20 cellular contexts compared by ENCODE assay signal in the genomic region with DNA sequence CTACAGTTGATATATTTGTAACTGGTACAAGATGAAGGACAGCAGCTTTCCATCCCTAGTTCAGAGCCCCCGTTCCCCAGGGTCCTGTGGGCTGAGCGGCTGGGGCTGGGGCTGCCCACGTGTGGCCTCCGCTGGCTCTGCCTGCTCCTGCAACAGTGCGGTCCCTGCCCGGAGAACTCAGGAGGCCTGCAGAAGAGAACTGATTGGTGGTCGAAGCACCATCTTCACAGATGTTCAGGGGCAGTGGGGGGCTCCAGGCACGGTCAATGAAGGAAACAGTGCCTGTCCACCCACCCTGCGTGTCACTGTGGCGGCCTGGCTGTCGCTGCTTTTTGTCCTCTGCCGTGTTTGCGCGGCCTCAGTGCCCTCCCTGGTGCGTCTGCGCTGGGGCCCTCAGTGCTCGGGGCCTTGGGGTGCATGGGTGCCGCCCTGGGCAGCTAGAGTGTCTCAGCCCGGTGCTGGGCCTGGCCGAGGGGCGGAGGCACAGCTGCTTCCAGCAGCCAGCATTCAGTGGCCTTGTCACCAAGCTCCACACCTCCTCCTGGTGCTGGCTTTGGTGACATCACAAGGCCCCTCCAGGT.
"Had no signal": no experiment of that assay in that cellular context is flagged by ENCODE, and none has a peak within 500 bp of the region (broad histone marks: within the 10 kb centered on the region; RNA-seq: fewer than 3 reads in every experiment).

No MANE protein-coding gene starts in this region.

- H3K27me3 Mint-ChIP-seq: activated CD8-positive, alpha-beta memory T cell treated with anti-CD3 and anti-CD28 coated beads, Interleukin-2, amount 10 ng/mL, durations not matched to agents 7 days and 5 days; activated naive CD4-positive, alpha-beta T cell treated with anti-CD3 and anti-CD28 coated beads, Interleukin-2, amount 10 ng/mL, durations not matched to agents 7 days and 5 days; T-cell had no signal

- DNase-seq: activated CD4-positive, alpha-beta T cell treated with anti-CD3 and anti-CD28 coated beads for 1 hour; activated CD4-positive, alpha-beta T cell treated with anti-CD3 and anti-CD28 coated beads, Interleukin-2, amount 50 U/mL, for 48 hours; activated CD8-positive, alpha-beta memory T cell treated with anti-CD3 and anti-CD28 coated beads, Interleukin-2, amount 10 ng/mL, durations not matched to agents 7 days and 5 days; activated naive CD4-positive, alpha-beta T cell treated with anti-CD3 and anti-CD28 coated beads, Interleukin-2, amount 10 ng/mL, durations not matched to agents 7 days and 5 days; activated T-cell treated with anti-CD3 and anti-CD28 coated beads, Interleukin-2, amount 50 U/mL, for 1 hour; colonic mucosa; hypothalamus; kidney glomerular epithelial cell; nephron progenitor cell; stimulated activated CD4-positive, alpha-beta T cell treated with anti-CD3 and anti-CD28 coated beads, Interleukin-1b, Interleukin-23, amount 100 ng/mL, for 48 hours; stomach; T-cell; T-helper 9 cell; testis had no signal

- H3K9me3 ChIP-seq: adrenal gland, colonic mucosa, esophagus muscularis mucosa, psoas muscle, sigmoid colon, stomach, testis, upper lobe of left lung had no signal

- H3K27me3 ChIP-seq: adrenal gland, colonic mucosa, esophagus muscularis mucosa, sigmoid colon, stomach, testis, upper lobe of left lung had no signal

- H3K4me3 ChIP-seq: adrenal gland, colonic mucosa, esophagus muscularis mucosa, psoas muscle, sigmoid colon, stomach, testis, upper lobe of left lung had no signal

- H3K27ac Mint-ChIP-seq: activated CD8-positive, alpha-beta memory T cell treated with anti-CD3 and anti-CD28 coated beads, Interleukin-2, amount 10 ng/mL, durations not matched to agents 7 days and 5 days; activated naive CD4-positive, alpha-beta T cell treated with anti-CD3 and anti-CD28 coated beads, Interleukin-2, amount 10 ng/mL, durations not matched to agents 7 days and 5 days; activated T-helper 2 cell treated with anti-CD3 and anti-CD28 coated beads, Interferon-gamma antibody, Interleukin-2, Interleukin-4, amounts not matched to agents 10 μg/mL and 5 μg/mL and 100 μg/mL, durations not matched to agents 14 hours and 24 hours and 36 hours; nephron progenitor cell; T-cell had no signal

- H3K27ac ChIP-seq: adrenal gland, colonic mucosa, esophagus muscularis mucosa, sigmoid colon, stomach, testis, upper lobe of left lung had no signal

- H3K4me3 Mint-ChIP-seq: activated CD8-positive, alpha-beta memory T cell treated with anti-CD3 and anti-CD28 coated beads, Interleukin-2, amount 10 ng/mL, durations not matched to agents 7 days and 5 days; activated naive CD4-positive, alpha-beta T cell treated with anti-CD3 and anti-CD28 coated beads, Interleukin-2, amount 10 ng/mL, durations not matched to agents 7 days and 5 days; nephron progenitor cell; T-cell had no signal

- H3K4me1 ChIP-seq: colonic mucosa had no signal

- H3K9me3 Mint-ChIP-seq: activated naive CD4-positive, alpha-beta T cell treated with anti-CD3 and anti-CD28 coated beads, Interleukin-2, amount 10 ng/mL, durations not matched to agents 7 days and 5 days; activated T-helper 2 cell treated with anti-CD3 and anti-CD28 coated beads, Interferon-gamma antibody, Interleukin-2, Interleukin-4, amounts not matched to agents 10 μg/mL and 5 μg/mL and 100 μg/mL, durations not matched to agents 14 hours and 24 hours and 36 hours; nephron progenitor cell; T-cell had no signal

- ATAC-seq: activated CD8-positive, alpha-beta memory T cell treated with anti-CD3 and anti-CD28 coated beads, Interleukin-2, amount 10 ng/mL, durations not matched to agents 7 days and 5 days; T-cell had no signal
